Comparison of ENCODE assay signal across 1 cellular context in genomic region chr2:112713926-112714325, GRCh38.
TF ChIP-seq lines count a peak whose summit lies in the region.

No MANE protein-coding gene starts in this region.

TF ChIP-seq in IMR-90, 13 proteins besides CTCF, POLR2A, EP300 and RAD21:
- TF ChIP-seq MAFK (IDR thresholded peaks at IDR 0.05; ENCODE audit: low read depth, low read length) (no peak), CEBPB (IDR thresholded peaks at IDR 0.05; ENCODE audit: low read depth, low read length) (no peak), NFE2L2 (IDR thresholded peaks at IDR 0.05; ENCODE audit: low read depth, low read length) (no peak), USF2 (IDR thresholded peaks at IDR 0.05; ENCODE audit: low read depth, low read length) (no peak), ELK1 (IDR thresholded peaks at IDR 0.05; ENCODE audit: borderline replicate concordance, low read depth, low read length) (no peak), RFX5 (IDR thresholded peaks at IDR 0.05; ENCODE audit: low read depth, low read length) (no peak), FOS (IDR thresholded peaks at IDR 0.05; ENCODE audit: low read depth, low read length) (no peak), MAZ (IDR thresholded peaks at IDR 0.05; ENCODE audit: borderline replicate concordance, low read depth, low read length) (no peak)
